Comparison of ENCODE assay signal across 32 cellular contexts in the genomic region with DNA sequence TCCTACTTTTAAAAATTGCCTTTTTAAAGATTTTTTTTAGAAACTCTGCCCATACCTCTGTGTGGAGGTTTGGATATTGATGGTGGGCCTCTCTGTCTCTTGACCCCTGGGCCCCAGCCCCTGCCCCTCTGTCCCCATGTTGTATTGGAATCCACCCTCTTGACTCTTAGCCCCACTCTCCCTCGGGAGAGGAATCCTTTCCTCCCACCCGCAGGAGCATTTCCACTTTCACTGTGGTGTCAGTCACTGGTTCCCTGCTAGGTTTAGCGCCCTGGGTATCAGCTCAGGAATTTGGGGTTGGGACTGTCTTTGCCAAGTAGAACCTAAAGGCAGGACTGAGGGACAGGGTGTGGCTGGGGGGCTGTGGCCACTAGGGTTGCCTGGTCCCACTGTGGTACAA. TPM values are rescaled to one million over a fixed set of nuclear protein-coding genes. Genes with fewer than 3 reads are reported as not detected.
A peak's percentile ranks its signal among the peaks of the same experiment; 100 is the strongest.
DNase-seq lines count a peak whose midpoint lies in the region; ATAC-seq, FAIRE-seq and TF ChIP-seq lines count a peak whose summit lies in the region.
"Had no signal": no experiment of that assay in that cellular context is flagged by ENCODE, and none has a peak within 500 bp of the region (broad histone marks: within the 10 kb centered on the region; RNA-seq: fewer than 3 reads in every experiment).

No MANE protein-coding gene starts in this region.

- H2BK12ac ChIP-seq in H1 (ENCODE audit: low read depth, low read length): no peak overlapping the region

- H3K9me3 Mint-ChIP-seq in activated T-cell treated with anti-CD3 and anti-CD28 coated beads, Interleukin-2, amount 50 U/mL, for 4 hours: no peaks in the 10 kb centered on the region
- H3K9me3 Mint-ChIP-seq in activated CD8-positive, alpha-beta memory T cell treated with anti-CD3 and anti-CD28 coated beads, Interleukin-2, amount 10 ng/mL, durations not matched to agents 7 days and 5 days (ENCODE audit: low read depth): no peaks in the 10 kb centered on the region
- H3K9me3 Mint-ChIP-seq: activated naive CD4-positive, alpha-beta T cell treated with anti-CD3 and anti-CD28 coated beads for 36 hours; CD4-positive, CD25-positive, alpha-beta regulatory T cell; immature natural killer cell; nephron had no signal

- 0 out of 2 replicates have a peak overlapping the region, but pooled peaks have one; percentile 35 for H4K8ac ChIP-seq in H1 (ENCODE audit: extremely low read depth, insufficient read depth, low read length)

- CTCF ChIA-PET in H1 (lab: Charles Lee; ENCODE audit: partially characterized antibody): interaction anchor here (1.2 to 3.2 kb wide), 3 partner anchors 10 to 189 kb away, joined by 3 to 12 read pairs (median 10); a partner anchor contains a TSS
- CTCF ChIA-PET in activated CD8-positive, alpha-beta memory T cell treated with anti-CD3 and anti-CD28 coated beads, Interleukin-2, amount 10 ng/mL, durations not matched to agents 7 days and 5 days (lab: Charles Lee): no interaction called here

- H4K5ac ChIP-seq in H1 (ENCODE audit: insufficient read length, low read depth, low read length): no peak overlapping the region

- peaks cover 25% of the 10 kb centered on the region for H3K36me3 Mint-ChIP-seq in activated T-cell treated with anti-CD3 and anti-CD28 coated beads, Interleukin-2, amount 50 U/mL, for 4 hours (ENCODE audit: insufficient read depth)
- H3K36me3 Mint-ChIP-seq in activated CD8-positive, alpha-beta memory T cell treated with anti-CD3 and anti-CD28 coated beads, Interleukin-2, amount 10 ng/mL, durations not matched to agents 7 days and 5 days: peaks cover 26% of the 10 kb centered on the region

- no peak overlapping the region for H3K9ac ChIP-seq in H1 (replicated peaks in 1 of 4; ENCODE audit: extremely low read depth in 1 of 4, low read depth in 3 of 4, low read length in 3 of 4)

- H3K4me1 ChIP-seq in H1 (replicated peaks in 1 of 4; ENCODE audit: control insufficient read depth in 3 of 4, insufficient read depth in 4 of 4, low read length in 3 of 4) (peaks cover 0 to 10% (median 5%) of the 10 kb centered on the region in 4 experiments; a peak in 4 of 7 replicates), osteoblast (ENCODE audit: insufficient read depth, low read length) (no peaks in the 10 kb centered on the region)
- H3K4me1 ChIP-seq: pancreas had no signal

- no peak overlapping the region for H4K91ac ChIP-seq in H1 (replicated peaks; ENCODE audit: insufficient read length, low read length)

- H3K36me3 ChIP-seq in H1 (ENCODE audit: control insufficient read depth in 2 of 4, insufficient read depth in 4 of 4, low read length in 3 of 4) (peaks cover 17 to 40% (median 27%) of the 10 kb centered on the region in 4 experiments; a peak in 7 of 8 replicates), osteoblast (ENCODE audit: insufficient read depth, low read length) (peaks cover 22% of the 10 kb centered on the region)
- H3K36me3 ChIP-seq: uterus had no signal

- no peaks in the 10 kb centered on the region for H3K27me3 Mint-ChIP-seq in activated T-cell treated with anti-CD3 and anti-CD28 coated beads, Interleukin-2, amount 50 U/mL, for 4 hours (ENCODE audit: low read depth)
- no peaks in the 10 kb centered on the region for H3K27me3 Mint-ChIP-seq in activated CD8-positive, alpha-beta memory T cell treated with anti-CD3 and anti-CD28 coated beads, Interleukin-2, amount 10 ng/mL, durations not matched to agents 7 days and 5 days
- H3K27me3 Mint-ChIP-seq: CD4-positive, CD25-positive, alpha-beta regulatory T cell had no signal

- TF ChIP-seq CTCF in H1 (IDR thresholded peaks at IDR 0.05; ENCODE audit: control extremely low read depth in 1 of 3, insufficient read depth in 1 of 3, low read depth in 1 of 3, low read length in 3 of 3) (no peak), osteoblast (IDR thresholded peaks at IDR 0.05; ENCODE audit: extremely low read depth, low read depth, low read length) (no peak)

- H2AFZ ChIP-seq in H1 (ENCODE audit: low read length) (no peak overlapping the region), osteoblast (ENCODE audit: low read length) (no peak overlapping the region)

- no peak overlapping the region for H3K14ac ChIP-seq in H1 (ENCODE audit: insufficient read length)

- POLR2A ChIA-PET in H1 (lab: Charles Lee; ENCODE audit: partially characterized antibody): interaction anchor here (1.1 to 2.3 kb wide), 4 partner anchors 9 to 19 kb away, joined by 3 to 13 read pairs (median 4); a partner anchor contains a TSS

- no peak overlapping the region for H3K4ac ChIP-seq in H1 (replicated peaks; ENCODE audit: insufficient read length, low read depth, low read length)

- H3K4me3 ChIP-seq in H1 (ENCODE audit: extremely low read depth in 1 of 4, insufficient read depth in 2 of 4, low read depth in 3 of 4, low read length in 4 of 4) (no peak overlapping the region), osteoblast (ENCODE audit: insufficient read depth, low read length) (no peak overlapping the region)
- H3K4me3 ChIP-seq: adrenal gland, mucosa of descending colon, pancreas, SK-N-MC, uterus had no signal

- no peak overlapping the region for H3K56ac ChIP-seq in H1 (replicated peaks; ENCODE audit: insufficient read length, low read depth, low read length)

- H3K79me2 ChIP-seq in H1 (ENCODE audit: control insufficient read depth in 1 of 2, insufficient read depth in 2 of 2, low read length in 2 of 2): peaks cover 0 to 45% of the 10 kb centered on the region in 2 experiments; a peak in 2 of 4 replicates
- H3K79me2 ChIP-seq in osteoblast (ENCODE audit: insufficient read depth, low read length): peaks cover 26% of the 10 kb centered on the region

- H3K27ac Mint-ChIP-seq in activated CD8-positive, alpha-beta memory T cell treated with anti-CD3 and anti-CD28 coated beads, Interleukin-2, amount 10 ng/mL, durations not matched to agents 7 days and 5 days: no peak overlapping the region
- H3K27ac Mint-ChIP-seq: activated naive CD4-positive, alpha-beta T cell treated with anti-CD3 and anti-CD28 coated beads for 36 hours; immature natural killer cell had no signal

- H2AK5ac ChIP-seq in H1 (ENCODE audit: low read depth, low read length): no peak overlapping the region

- DNase-seq in activated T-cell treated with anti-CD3 and anti-CD28 coated beads, Interleukin-2, amount 50 U/mL, for 1 hour: peak; percentile 19
- DNase-seq in activated T-cell treated with anti-CD3 and anti-CD28 coated beads, Interleukin-2, amount 50 U/mL, for 4 hours: no peak
- DNase-seq in H1 (ENCODE audit: low read depth in 1 of 2, low spot score in 2 of 2) (no peak), osteoblast (ENCODE audit: insufficient read length, low spot score, missing footprints) (peak; percentile 61), substantia nigra (lab: John Stamatoyannopoulos, UW) (no peak), NCI-H2196 (lab: John Stamatoyannopoulos, UW; ENCODE audit: unreplicated experiment) (no peak), NCI-H2029 (lab: John Stamatoyannopoulos, UW) (no peak)
- DNase-seq in activated CD8-positive, alpha-beta memory T cell treated with anti-CD3 and anti-CD28 coated beads, Interleukin-2, amount 10 ng/mL, durations not matched to agents 7 days and 5 days: no peak
- DNase-seq: activated CD4-positive, CD25-positive, alpha-beta regulatory T cell; activated naive CD4-positive, alpha-beta T cell treated with anti-CD3 and anti-CD28 coated beads for 36 hours; adrenal gland; brain microvascular endothelial cell; CD4-positive, CD25-positive, alpha-beta regulatory T cell; GOT3; immature natural killer cell; KBM-7; left cardiac atrium; mucosa of descending colon; NCI-H1092; NCI-H1694; NCI-H524 treated with DMSO at 0.1 percent for 48 hours; NK-92 treated with Interleukin-12 subunit alpha and Interleukin-12 subunit beta, amount 100 ng/mL, for 24 hours; PC-3 had no signal

- H2BK120ac ChIP-seq in H1 (replicated peaks; ENCODE audit: low read depth, low read length): no peak overlapping the region

- H3K27me3 ChIP-seq in H1 (replicated peaks in 1 of 4; ENCODE audit: control insufficient read depth in 3 of 4, extremely low read depth in 1 of 4, insufficient read depth in 3 of 4, low read length in 3 of 4) (no peaks in the 10 kb centered on the region), osteoblast (ENCODE audit: insufficient read depth, low read length) (no peaks in the 10 kb centered on the region)
- H3K27me3 ChIP-seq: adrenal gland, brain microvascular endothelial cell, pancreas, uterus had no signal

- FAIRE-seq in H1 (lab: Jason Lieb, UNC): no peak
- FAIRE-seq: D721Med, GM18507, GM19239, HTR-8/SVneo, pancreas, TTC549 had no signal

- H3K23me2 ChIP-seq in H1 (ENCODE audit: low read depth, low read length): 0 out of 2 replicates have a peak, but pooled peaks cover 2% of the 10 kb centered on the region

- TF ChIP-seq EP300 in H1 (IDR thresholded peaks at IDR 0.05; ENCODE audit: borderline replicate concordance in 1 of 2, low read depth in 2 of 2, low read length in 2 of 2): no peak

- H3K9me3 ChIP-seq in H1 (ENCODE audit: insufficient read depth in 2 of 2, low read depth in 1 of 2, low read length in 1 of 2) (no peaks in the 10 kb centered on the region), osteoblast (ENCODE audit: low read depth, low read length) (no peaks in the 10 kb centered on the region)
- H3K9me3 ChIP-seq: adrenal gland, mucosa of descending colon, pancreas, uterus had no signal

- no peak overlapping the region for H3K4me3 Mint-ChIP-seq in activated T-cell treated with anti-CD3 and anti-CD28 coated beads, Interleukin-2, amount 50 U/mL, for 4 hours
- H3K4me3 Mint-ChIP-seq in activated CD8-positive, alpha-beta memory T cell treated with anti-CD3 and anti-CD28 coated beads, Interleukin-2, amount 10 ng/mL, durations not matched to agents 7 days and 5 days: no peak overlapping the region
- H3K4me3 Mint-ChIP-seq: activated naive CD4-positive, alpha-beta T cell treated with anti-CD3 and anti-CD28 coated beads for 36 hours; immature natural killer cell; nephron had no signal

- TF ChIP-seq POLR2A in H1 (IDR thresholded peaks at IDR 0.05; ENCODE audit: control extremely low read depth in 1 of 2, low read depth in 2 of 2, low read length in 2 of 2): no peak

- no peak overlapping the region for H3K18ac ChIP-seq in H1 (ENCODE audit: extremely low read depth, low read length)

- no peak overlapping the region for H2BK15ac ChIP-seq in H1 (ENCODE audit: low read length)

- H3K4me2 ChIP-seq in H1 (ENCODE audit: insufficient read depth in 1 of 2, low read depth in 2 of 2, low read length in 2 of 2): no peak overlapping the region
- no peak overlapping the region for H3K4me2 ChIP-seq in osteoblast (ENCODE audit: insufficient read depth, low read length)

- ATAC-seq in activated T-cell treated with anti-CD3 and anti-CD28 coated beads, Interleukin-2, amount 50 U/mL, for 4 hours: no peak
- ATAC-seq in activated CD8-positive, alpha-beta memory T cell treated with anti-CD3 and anti-CD28 coated beads, Interleukin-2, amount 10 ng/mL, durations not matched to agents 7 days and 5 days: no peak
- ATAC-seq: pancreas, PC-3 had no signal

- H3K79me1 ChIP-seq in H1 (ENCODE audit: low read depth, low read length): peaks cover 20% of the 10 kb centered on the region

- peaks cover 12% of the 10 kb centered on the region for H3K4me1 Mint-ChIP-seq in activated T-cell treated with anti-CD3 and anti-CD28 coated beads, Interleukin-2, amount 50 U/mL, for 4 hours (ENCODE audit: low read depth)
- peaks cover 11% of the 10 kb centered on the region for H3K4me1 Mint-ChIP-seq in activated CD8-positive, alpha-beta memory T cell treated with anti-CD3 and anti-CD28 coated beads, Interleukin-2, amount 10 ng/mL, durations not matched to agents 7 days and 5 days

- no peak overlapping the region for H3K27ac ChIP-seq in H1 (ENCODE audit: low read depth, low read length)
- H3K27ac ChIP-seq in osteoblast (ENCODE audit: low read depth, low read length): no peak overlapping the region
- peak overlapping the region; percentile 26 for H3K27ac ChIP-seq in substantia nigra (ENCODE audit: low read depth, low read length, poor library complexity, severe bottlenecking)
- H3K27ac ChIP-seq: brain microvascular endothelial cell, pancreas, SK-N-MC had no signal

- TF ChIP-seq RAD21 in H1 (IDR thresholded peaks at IDR 0.05 in 1 of 2, conservative IDR thresholded peaks at IDR 0.05 in 1 of 2; ENCODE audit: low read depth in 2 of 2, low read length in 2 of 2): no peak

- H2BK20ac ChIP-seq in H1 (ENCODE audit: low read length): no peak overlapping the region

- H4K20me1 ChIP-seq in H1 (replicated peaks in 1 of 2; ENCODE audit: control insufficient read depth in 1 of 2, insufficient read depth in 2 of 2, low read length in 2 of 2): peaks cover 12 to 31% of the 10 kb centered on the region in 2 experiments
- peaks cover 7% of the 10 kb centered on the region for H4K20me1 ChIP-seq in osteoblast (ENCODE audit: insufficient read depth, low read length)

- no peak overlapping the region for H2BK5ac ChIP-seq in H1 (ENCODE audit: low read depth, low read length)

- WGBS in H1 (ENCODE audit: extremely low coverage in 1 of 2, insufficient coverage in 1 of 2, insufficient read length in 1 of 2, insufficient replicate concordance in 2 of 2, low coverage in 1 of 2, low lambda C conversion rate in 2 of 2, missing lambda C conversion rate in 1 of 2), 2 experiments: 79% methylated on average over 3 of the region's 3 CpGs; no CpG with 5 or more reads in 1 of the 2 experiments

- no peak overlapping the region for H3K23ac ChIP-seq in H1 (ENCODE audit: insufficient read length)

RNA-seq across cellular contexts. Expression of a gene that starts 10.1 kb away (rescaled TPM):
- total RNA-seq in activated T-cell treated with anti-CD3 and anti-CD28 coated beads, Interleukin-2, amount 50 U/mL, for 4 hours: 10 to 100 TPM; 60.5 to 77.0 (median 68.8) TPM
- total RNA-seq in H1 (2021; fragmentation: NEBNext Ultra II Directional; extraction: Animal tissue kit (Norgen Biotek cat#: 25700)): 27.3 and 32.0 TPM in 2 replicates
- 15.6 and 27.5 TPM in 2 replicates for polyA plus RNA-seq in H1 (2011; rRNA removed)
- polyA plus RNA-seq in H1 (2011; cell fraction: cytosol; rRNA removed): 16.8 TPM
- polyA plus RNA-seq in H1 (2011; cell fraction: nucleus; rRNA removed): 47.6 TPM
- polyA plus RNA-seq in H1 (2012, experiment 1 of 2): 18.4 to 25.7 TPM (median 22.3 TPM) in 4 replicates
- 11.8 TPM for polyA plus RNA-seq in H1 (2012, experiment 2 of 2)
- polyA plus RNA-seq in H1 (2013, experiment 1 of 2): 11.7 TPM
- 11.3 TPM for polyA plus RNA-seq in H1 (2013, experiment 2 of 2)
- 28.8 and 34.1 TPM in 2 replicates for polyA minus RNA-seq in H1 (2011; rRNA and poly(A)+ RNA removed)
- 15.3 TPM for polyA minus RNA-seq in H1 (2011; cell fraction: cytosol; rRNA and poly(A)+ RNA removed)
- polyA minus RNA-seq in H1 (2011; cell fraction: nucleus; rRNA and poly(A)+ RNA removed): 55.3 TPM
- 7.1 and 19.2 TPM in 2 replicates for total RNA-seq in osteoblast
- total RNA-seq in activated CD8-positive, alpha-beta memory T cell treated with anti-CD3 and anti-CD28 coated beads, Interleukin-2, amount 10 ng/mL, durations not matched to agents 7 days and 5 days: 10 to 100 TPM; 57.1 to 59.3 TPM

Comparison
In these comparisons a context has a peak if more than half of its experiments do, and no peak if none do; other contexts are left out.
1. DNase-seq: peak in activated T-cell treated with anti-CD3 and anti-CD28 coated beads, Interleukin-2, amount 50 U/mL, for 1 hour (single experiment) and osteoblast (single experiment); none in activated T-cell treated with anti-CD3 and anti-CD28 coated beads, Interleukin-2, amount 50 U/mL, for 4 hours (single experiment), H1 (0 of 2), substantia nigra (0 of 49), activated CD8-positive, alpha-beta memory T cell treated with anti-CD3 and anti-CD28 coated beads, Interleukin-2, amount 10 ng/mL, durations not matched to agents 7 days and 5 days (single experiment), NCI-H2196 (single experiment) and NCI-H2029 (single experiment).